1 cellular context compared by ENCODE assay signal in genomic region chr4:76148142-76148849, GRCh38.
TF ChIP-seq lines count a peak whose summit lies in the region.

Gene NUP54, minus strand, starts transcription at chr4:76148397. Its CDS starts 23 bp downstream, at chr4:76148374.

TF ChIP-seq in HepG2, 621 proteins besides CTCF, POLR2A, EP300 and RAD21 (continued from another document and continues in another):
- no peak for TF ChIP-seq RFXANK (CRISPR knock-in tag; IDR thresholded peaks at IDR 0.05)
- TF ChIP-seq TFDP2 (CRISPR knock-in tag; IDR thresholded peaks at IDR 0.05), result peak; percentile 93
- TF ChIP-seq ZNF691 (CRISPR knock-in tag; IDR thresholded peaks at IDR 0.05; ENCODE audit: borderline replicate concordance, low read depth), result peak; percentile 86
- peak; percentile 87 for TF ChIP-seq SALL1 (CRISPR knock-in tag; IDR thresholded peaks at IDR 0.05)
- 0 out of 2 replicates have a peak, but pooled peaks have one; percentile 48 for TF ChIP-seq ZNF879 (CRISPR knock-in tag; IDR thresholded peaks at IDR 0.05)
- peak; percentile 98 for TF ChIP-seq ZNF350 (CRISPR knock-in tag; IDR thresholded peaks at IDR 0.05; ENCODE audit: borderline replicate concordance, low read depth)
- TF ChIP-seq SPEN (CRISPR knock-in tag; IDR thresholded peaks at IDR 0.05; ENCODE audit: low read depth), result peak; percentile 97
- TF ChIP-seq ZSCAN30 (CRISPR knock-in tag; IDR thresholded peaks at IDR 0.05), result 0 out of 2 replicates have a peak, but pooled peaks have one; percentile 77
- no peak for TF ChIP-seq TCF12 (IDR thresholded peaks at IDR 0.05)
- no peak for TF ChIP-seq TCF12 (CRISPR knock-in tag; IDR thresholded peaks at IDR 0.05)
- TF ChIP-seq PCBP2 (optimal IDR thresholded peaks at IDR 0.05; ENCODE audit: low read depth, low read length, poor library complexity, severe bottlenecking), result no peak
- no peak for TF ChIP-seq ZNF446 (CRISPR knock-in tag; IDR thresholded peaks at IDR 0.05)
- no peak for TF ChIP-seq MBNL3 (CRISPR knock-in tag; conservative IDR thresholded peaks at IDR 0.05)
- peak; percentile 88; the same call in 1 of the 2 replicates for TF ChIP-seq BRCA1 (CRISPR knock-in tag; IDR thresholded peaks at IDR 0.05)
- peak; percentile 98 for TF ChIP-seq GABPB1 (CRISPR knock-in tag; IDR thresholded peaks at IDR 0.05)
- TF ChIP-seq ZNF747 (CRISPR knock-in tag; IDR thresholded peaks at IDR 0.05; ENCODE audit: borderline replicate concordance), result peak; percentile 97
- TF ChIP-seq ZNF775 (CRISPR knock-in tag; IDR thresholded peaks at IDR 0.05; ENCODE audit: borderline replicate concordance), result peak; percentile 88; the same call in 1 of the 2 replicates
- peak; percentile 21; the same call in 1 of the 2 replicates for TF ChIP-seq MTA1 (CRISPR knock-in tag; IDR thresholded peaks at IDR 0.05; ENCODE audit: borderline replicate concordance)
- peak; percentile 15; the same call in 1 of the 2 replicates for TF ChIP-seq ZMYM3 (CRISPR knock-in tag; IDR thresholded peaks at IDR 0.05)
- TF ChIP-seq SOX6 (IDR thresholded peaks at IDR 0.05), result no peak
- peak; percentile 60; the same call in 1 of the 2 replicates for TF ChIP-seq SOX6 (CRISPR knock-in tag; IDR thresholded peaks at IDR 0.05)
- peak; percentile 71 for TF ChIP-seq RBM22 (optimal IDR thresholded peaks at IDR 0.05; ENCODE audit: low read length)
- TF ChIP-seq ZNF263 (CRISPR knock-in tag; IDR thresholded peaks at IDR 0.05), result no peak; the same call in 1 of the 2 replicates
- peak; percentile 97 for TF ChIP-seq IRF2 (CRISPR knock-in tag; IDR thresholded peaks at IDR 0.05)
- TF ChIP-seq ZBTB2 (CRISPR knock-in tag; IDR thresholded peaks at IDR 0.05; ENCODE audit: low read depth), result no peak
- peak; percentile 75 for TF ChIP-seq FOXO1 (CRISPR knock-in tag; IDR thresholded peaks at IDR 0.05)
- peak; percentile 92; the same call in 1 of the 2 replicates for TF ChIP-seq ZNF784 (CRISPR knock-in tag; IDR thresholded peaks at IDR 0.05; ENCODE audit: borderline replicate concordance)
- TF ChIP-seq ZNF513 (CRISPR knock-in tag; conservative IDR thresholded peaks at IDR 0.05), result no peak
- TF ChIP-seq CEBPG (CRISPR knock-in tag; IDR thresholded peaks at IDR 0.05), result peak; percentile 58
- peak; percentile 83 for TF ChIP-seq BCL3 (CRISPR knock-in tag; IDR thresholded peaks at IDR 0.05)
- peak; percentile 88; the same call in 1 of the 2 replicates for TF ChIP-seq KLF15 (CRISPR knock-in tag; IDR thresholded peaks at IDR 0.05; ENCODE audit: borderline replicate concordance)
- peak; percentile 83; the same call in 1 of the 2 replicates for TF ChIP-seq ARNTL (CRISPR knock-in tag; IDR thresholded peaks at IDR 0.05)
- peak; percentile 70 for TF ChIP-seq ZNF777 (CRISPR knock-in tag; IDR thresholded peaks at IDR 0.05)
- 0 out of 2 replicates have a peak, but pooled peaks have one; percentile 14 for TF ChIP-seq ZNF367 (CRISPR knock-in tag; IDR thresholded peaks at IDR 0.05; ENCODE audit: borderline replicate concordance)
- peak; percentile 56 for TF ChIP-seq ZNF18 (CRISPR knock-in tag; IDR thresholded peaks at IDR 0.05; ENCODE audit: insufficient replicate concordance)
- 0 out of 2 replicates have a peak, but pooled peaks have one; percentile 50 for TF ChIP-seq GTF3A (CRISPR knock-in tag; conservative IDR thresholded peaks at IDR 0.05)
- no peak for TF ChIP-seq CSRNP2 (CRISPR knock-in tag; conservative IDR thresholded peaks at IDR 0.05; ENCODE audit: low read depth)
- no peak for TF ChIP-seq ZNF33A (CRISPR knock-in tag; IDR thresholded peaks at IDR 0.05; ENCODE audit: borderline replicate concordance)
- TF ChIP-seq ZNF33B (CRISPR knock-in tag; IDR thresholded peaks at IDR 0.05), result no peak
- TF ChIP-seq ZNF687 (CRISPR knock-in tag; IDR thresholded peaks at IDR 0.05), result peak; percentile 97
- TF ChIP-seq ZBTB14 (CRISPR knock-in tag; IDR thresholded peaks at IDR 0.05), result no peak
- TF ChIP-seq KDM1A (CRISPR knock-in tag; IDR thresholded peaks at IDR 0.05), result no peak
